8 cellular contexts compared by ENCODE assay signal in genomic region chr16:15642557-15643452, GRCh38. TPM values are rescaled to one million over a fixed set of nuclear protein-coding genes. Genes with fewer than 3 reads are reported as not detected.
DNase-seq lines count a peak whose midpoint lies in the region; ATAC-seq and TF ChIP-seq lines count a peak whose summit lies in the region.

Gene MARF1 (minus strand): TSS chr16:15643154. CDS start chr16:15639233, 3,921 bp downstream.

- TF ChIP-seq CTCF in GM12872 (IDR thresholded peaks at IDR 0.05; ENCODE audit: insufficient read depth, low read depth, low read length) (peak; percentile 54; the same call in 2 of the 3 replicates), parathyroid adenoma (IDR thresholded peaks at IDR 0.05) (peak; percentile 27), tibial artery (IDR thresholded peaks at IDR 0.05) (peak; percentile 23 to 33)

- peaks cover 3% of the 10 kb centered on the region for H3K4me1 ChIP-seq in parathyroid adenoma
- peaks cover 0 to 29% (median 18%) of the 10 kb centered on the region in 4 donors for H3K4me1 ChIP-seq in tibial artery

- H3K27ac ChIP-seq in parathyroid adenoma = peak within 1 kb of the TSS; percentile 99
- H3K27ac ChIP-seq in tibial artery = peak within 1 kb of the TSS; percentile 89 to 97

- H2AFZ ChIP-seq in parathyroid adenoma = peak within 1 kb of the TSS; percentile 96

- peak within 1 kb of the TSS; percentile 97 for H3K9ac ChIP-seq in parathyroid adenoma

- no peaks in the 10 kb centered on the region for H3K27me3 ChIP-seq in parathyroid adenoma (ENCODE audit: control insufficient read depth, insufficient read depth, low read length)
- no peaks in the 10 kb centered on the region for H3K27me3 ChIP-seq in tibial artery

- H3K4me3 ChIP-seq in parathyroid adenoma (ENCODE audit: low read depth, low read length) = peak within 1 kb of the TSS; percentile 100
- peak within 1 kb of the TSS; percentile 74 to 95 for H3K4me3 ChIP-seq in tibial artery

- no peaks in the 10 kb centered on the region for H3K9me3 ChIP-seq in parathyroid adenoma (ENCODE audit: control insufficient read depth, low read length)
- H3K9me3 ChIP-seq in tibial artery = no peaks in the 10 kb centered on the region

- H3K79me2 ChIP-seq in parathyroid adenoma = peaks cover 14% of the 10 kb centered on the region

- intact Hi-C loops in Right ventricle myocardium inferior (cut with DNase I) (loop anchor here (2.0 to 5.0 kb wide), 4 partner anchors 34 to 216 kb away; no protein-coding TSS in a partner anchor), tibial artery (cut with DNase I; ENCODE audit: low total_unique reads) (no loop called here)

- H3K36me3 ChIP-seq in parathyroid adenoma (ENCODE audit: control insufficient read depth, insufficient read depth, low read length) = no peaks in the 10 kb centered on the region
- peaks cover 13 to 16% (median 14%) of the 10 kb centered on the region in 3 donors for H3K36me3 ChIP-seq in tibial artery

- DNase-seq in NCI-H1417 treated with DMSO at 0.1 percent for 48 hours (lab: John Stamatoyannopoulos, UW) = peak; percentile 75
- peak; percentile 78 to 85 for DNase-seq in SW 1271 (lab: John Stamatoyannopoulos, UW)
- peak; percentile 99 for DNase-seq in activated naive CD8-positive, alpha-beta T cell treated with anti-CD3 and anti-CD28 coated beads, Interleukin-2, amount 50 U/mL, for 16 hours (ENCODE audit: low read depth, low spot score)
- peak; percentile 100 for DNase-seq in Right ventricle myocardium inferior (ENCODE audit: missing footprints)
- peak; percentile 98 to 99 for DNase-seq in tibial artery

- peak; percentile 51 for ATAC-seq in HG02763 (IDR thresholded peaks at IDR 0.05; ENCODE audit: unreplicated experiment)
- peak; percentile 98 for ATAC-seq in Right ventricle myocardium inferior

- peak within 1 kb of the TSS; percentile 100 for H3K4me2 ChIP-seq in parathyroid adenoma (ENCODE audit: low read length)

RNA-seq across cellular contexts. Expression of gene MARF1, which starts in this region (rescaled TPM):
- total RNA-seq in Right ventricle myocardium inferior = 48.4 TPM

Comparison
In these comparisons a context has a peak if more than half of its experiments do, and no peak if none do; other contexts are left out.
1. Peak in every context shown above with its lines: DNase-seq, ATAC-seq, H3K4me3 ChIP-seq and H3K27ac ChIP-seq.